17 cellular contexts compared by ENCODE assay signal in genomic region chr1:52153898-52154297, GRCh38. TPM values are rescaled to one million over a fixed set of nuclear protein-coding genes. Genes with fewer than 3 reads are reported as not detected.
DNase-seq lines count a peak whose midpoint lies in the region; ATAC-seq and TF ChIP-seq lines count a peak whose summit lies in the region.
"Had no signal": no experiment of that assay in that cellular context is flagged by ENCODE, and none has a peak within 500 bp of the region (broad histone marks: within the 10 kb centered on the region; RNA-seq: fewer than 3 reads in every experiment).

No MANE protein-coding gene starts in this region.

- H3K27ac ChIP-seq in A673 (ENCODE audit: low read depth, low read length, poor library complexity, severe bottlenecking) (no peak overlapping the region), esophagus muscularis mucosa (replicated peaks in 1 of 4) (peak overlapping the region; percentile 16 to 82 (median 73))
- H3K27ac ChIP-seq: SJCRH30 had no signal

- no TSS peak for BruUV-seq in A673 (replicated peaks; lab: Mats Ljungman, UMichigan)

- H3K36me3 ChIP-seq in A673 (ENCODE audit: insufficient read depth, low read length, poor library complexity, severe bottlenecking) (no peaks in the 10 kb centered on the region), esophagus muscularis mucosa (no peaks in the 10 kb centered on the region)
- H3K36me3 ChIP-seq: HAP-1, SJCRH30 had no signal

- CTCF ChIA-PET in A673 (lab: Charles Lee), result no interaction called here

- TF ChIP-seq POLR2A in esophagus muscularis mucosa (IDR thresholded peaks at IDR 0.05; ENCODE audit: low read depth), result no peak

- POLR2A ChIA-PET in A673 (lab: Charles Lee; ENCODE audit: low non-redundant PET), result no interaction called here

- no peak overlapping the region for H3K4me3 ChIP-seq in A673 (ENCODE audit: low read depth, low read length, poor library complexity, severe bottlenecking)
- no peak overlapping the region for H3K4me3 ChIP-seq in esophagus muscularis mucosa
- H3K4me3 ChIP-seq: HAP-1, SJCRH30 had no signal

- no peak for TF ChIP-seq CTCF in A673 (conservative IDR thresholded peaks at IDR 0.05; ENCODE audit: low read depth, low read length)
- no peak for TF ChIP-seq CTCF in esophagus muscularis mucosa (IDR thresholded peaks at IDR 0.05)

- peaks cover 3% of the 10 kb centered on the region for H3K4me1 ChIP-seq in A673 (ENCODE audit: insufficient read depth, low read length, poor library complexity, severe bottlenecking)
- peaks cover 13 to 88% (median 79%) of the 10 kb centered on the region in 4 donors for H3K4me1 ChIP-seq in esophagus muscularis mucosa
- H3K4me1 ChIP-seq: Caco-2, SJCRH30 had no signal

- intact Hi-C loops in A673 (cut with micrococcal nuclease; ENCODE audit: unreplicated experiment), result no loop called here
- intact Hi-C loops in esophagus muscularis mucosa (cut with DNase I), result no loop called here

- H3K27me3 ChIP-seq in A673 (replicated peaks; ENCODE audit: insufficient read depth, low read depth, low read length, poor library complexity) (no peaks in the 10 kb centered on the region), esophagus muscularis mucosa (no peaks in the 10 kb centered on the region)
- H3K27me3 ChIP-seq: SJCRH30 had no signal

- TF ChIP-seq EP300 in esophagus muscularis mucosa (IDR thresholded peaks at IDR 0.05), result no peak

- peak; percentile 11 for DNase-seq in A673 (ENCODE audit: low spot score)
- DNase-seq in EH (ENCODE audit: low read depth), result peak; percentile 14
- DNase-seq in esophagus muscularis mucosa (ENCODE audit: extremely low spot score), result peak; percentile 42
- peak; percentile 56 for DNase-seq in iris pigment epithelial cell (ENCODE audit: low read depth)
- DNase-seq in SK-N-DZ (ENCODE audit: low spot score), result no peak
- DNase-seq in NCI-H526 treated with DMSO at 0.1 percent for 48 hours (lab: John Stamatoyannopoulos, UW), result no peak
- DNase-seq: Caco-2; CD4-positive, CD25-positive, alpha-beta regulatory T cell; NCI-H1417; NCI-H2081 treated with DMSO at 0.1 percent for 48 hours; NCI-H226; NCI-H69; OCI-M1; SJCRH30; SW 1271 had no signal

- no peak for ATAC-seq in GM21786 (IDR thresholded peaks at IDR 0.05; ENCODE audit: unreplicated experiment)

- no peaks in the 10 kb centered on the region for H3K9me3 ChIP-seq in A673 (ENCODE audit: low read depth, low read length, poor library complexity, severe bottlenecking)
- no peaks in the 10 kb centered on the region for H3K9me3 ChIP-seq in esophagus muscularis mucosa
- H3K9me3 ChIP-seq: Caco-2, HAP-1 had no signal

RNA-seq across cellular contexts. Expression of gene ZFYVE9, which starts 12.0 kb away (rescaled TPM):
- 19.6 and 23.3 TPM in 2 replicates for total RNA-seq in A673 (2021)
- 10 to 100 TPM; 38.1 to 54.8 (median 40.9) TPM for total RNA-seq in esophagus muscularis mucosa
- 9.3 and 9.9 TPM in 2 replicates for polyA plus RNA-seq in SK-N-DZ (2014; cell fraction: cytosol; rRNA removed)
- 6.0 and 7.6 TPM in 2 replicates for polyA plus RNA-seq in SK-N-DZ (2014; cell fraction: nucleus; rRNA removed)

Comparison
In these comparisons a context has a peak if more than half of its experiments do, and no peak if none do; other contexts are left out.
1. DNase-seq: peak in A673 (single experiment), EH (single experiment), esophagus muscularis mucosa (single experiment) and iris pigment epithelial cell (single experiment); none in SK-N-DZ (single experiment) and NCI-H526 treated with DMSO at 0.1 percent for 48 hours (single experiment).